9 cellular contexts compared by ENCODE assay signal in the genomic region with DNA sequence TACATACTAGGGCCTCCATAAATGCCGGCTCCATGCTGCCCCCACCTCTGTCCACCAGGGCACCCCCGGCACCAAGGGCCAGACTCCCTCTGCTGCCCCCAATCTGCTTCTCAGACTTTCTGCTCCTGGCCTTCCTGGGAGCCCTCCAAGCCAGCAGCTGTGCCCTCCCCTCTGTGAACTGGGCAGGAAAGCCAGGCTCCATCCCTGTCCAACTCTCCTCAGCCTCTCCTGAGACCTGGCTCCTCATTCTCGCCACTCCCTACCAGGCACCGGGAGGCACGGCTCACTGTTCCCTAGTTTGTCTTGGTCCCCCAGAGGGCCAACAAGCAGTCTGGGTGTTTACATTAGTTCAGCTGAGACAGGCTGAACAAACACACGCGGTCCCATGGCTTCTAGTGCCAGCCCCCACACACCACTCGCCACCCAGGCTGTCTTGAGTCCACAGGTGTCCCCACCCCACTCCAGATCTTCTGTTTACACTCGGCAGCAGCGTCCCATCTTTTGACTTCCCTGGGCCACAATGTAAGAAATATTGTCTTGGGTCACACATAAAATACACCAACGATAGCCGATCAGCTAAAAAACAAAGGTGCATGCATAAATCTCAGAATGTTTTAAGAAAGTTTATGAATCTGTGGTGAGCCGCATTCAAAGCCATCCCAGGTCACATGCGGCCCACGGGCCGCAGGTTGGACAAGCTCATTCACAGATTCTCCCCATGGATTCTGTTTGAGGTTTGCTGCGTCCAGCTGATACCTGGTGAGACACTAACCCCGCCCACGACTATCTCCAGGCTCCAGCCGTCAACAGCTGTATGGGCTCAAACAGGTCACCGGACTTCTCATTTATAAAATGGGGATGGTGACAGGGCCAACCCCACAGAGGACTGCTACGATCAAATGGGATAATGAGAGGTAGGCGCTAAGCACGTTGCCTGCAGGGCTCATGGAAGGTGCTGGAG. TPM values are rescaled to one million over a fixed set of nuclear protein-coding genes. Genes with fewer than 3 reads are reported as not detected.
A peak's percentile ranks its signal among the peaks of the same experiment; 100 is the strongest.
DNase-seq lines count a peak whose midpoint lies in the region; ATAC-seq and TF ChIP-seq lines count a peak whose summit lies in the region.
"Had no signal": no experiment of that assay in that cellular context is flagged by ENCODE, and none has a peak within 500 bp of the region (broad histone marks: within the 10 kb centered on the region; RNA-seq: fewer than 3 reads in every experiment).

No MANE protein-coding gene starts in this region.

- DNase-seq in AG09319 (ENCODE audit: extremely low read depth, low read depth) (no peak), OCI-M1 (lab: John Stamatoyannopoulos, UW) (peak; percentile 72), esophagus muscularis mucosa (ENCODE audit: extremely low spot score) (no peak), neuronal stem cell (ENCODE audit: low spot score) (no peak), glomerular visceral epithelial cell (ENCODE audit: extremely low spot score) (no peak), LoVo (ENCODE audit: low spot score) (no peak), NOMO-1 treated with DMSO at 0.1 percent for 48 hours (lab: John Stamatoyannopoulos, UW; ENCODE audit: unreplicated experiment) (no peak)
- DNase-seq: activated effector memory CD4-positive, alpha-beta T cell treated with anti-CD3 and anti-CD28 coated beads, Interleukin-2, amount 50 U/mL, for 16 hours had no signal

- no peak for ATAC-seq in HG03378 (IDR thresholded peaks at IDR 0.05; ENCODE audit: unreplicated experiment)

- H3K27ac ChIP-seq in esophagus muscularis mucosa (replicated peaks in 1 of 4) (peak overlapping the region; percentile 83 to 88 (median 84)), neuronal stem cell (replicated peaks; ENCODE audit: low read length) (no peak overlapping the region)

- H2BK5ac ChIP-seq in neuronal stem cell (ENCODE audit: low read length) = no peak overlapping the region

- no peak overlapping the region for H3K23ac ChIP-seq in neuronal stem cell (ENCODE audit: low read depth, low read length, poor library complexity)

- no peaks in the 10 kb centered on the region for H3K9me3 ChIP-seq in esophagus muscularis mucosa
- no peaks in the 10 kb centered on the region for H3K9me3 ChIP-seq in neuronal stem cell (replicated peaks in 1 of 2; ENCODE audit: control insufficient read depth in 2 of 2, insufficient read depth in 1 of 2, low read depth in 1 of 2, low read length in 2 of 2)

- no peaks in the 10 kb centered on the region for H3K36me3 ChIP-seq in esophagus muscularis mucosa
- no peaks in the 10 kb centered on the region for H3K36me3 ChIP-seq in neuronal stem cell (replicated peaks in 1 of 2; ENCODE audit: control insufficient read depth in 2 of 2, insufficient read depth in 2 of 2, low read length in 2 of 2)

- 52% methylated on average over 24 of the region's 24 CpGs for WGBS in esophagus muscularis mucosa
- no CpG with 5 or more reads among the region's 24 CpGs for WGBS in neuronal stem cell (ENCODE audit: extremely low coverage in 2 of 2, insufficient read length in 2 of 2, insufficient replicate concordance in 1 of 2), 2 donors

- TF ChIP-seq CTCF in AG09319 (IDR thresholded peaks at IDR 0.05; ENCODE audit: low read depth, low read length) = peak; percentile 2; the same call in 1 of the 2 replicates
- TF ChIP-seq CTCF in esophagus muscularis mucosa (IDR thresholded peaks at IDR 0.05) = peak in 1 of 3 experiments; percentile 17

- no peak overlapping the region for H4K91ac ChIP-seq in neuronal stem cell (ENCODE audit: low read depth, low read length, poor library complexity)

- H3K4me2 ChIP-seq in neuronal stem cell (ENCODE audit: insufficient read depth, low read length, poor library complexity, severe bottlenecking) = no peak overlapping the region

- no peak overlapping the region for H4K8ac ChIP-seq in neuronal stem cell (ENCODE audit: low read depth, low read length)

- H2BK12ac ChIP-seq in neuronal stem cell (ENCODE audit: low read length) = no peak overlapping the region

- H3K4me1 ChIP-seq in esophagus muscularis mucosa (peaks cover 70 to 100% (median 96%) of the 10 kb centered on the region in 4 donors), neuronal stem cell (ENCODE audit: control insufficient read depth in 2 of 2, insufficient read depth in 1 of 2, low read depth in 1 of 2, low read length in 2 of 2) (peaks cover 44 to 54% of the 10 kb centered on the region in 2 donors)

- H3K4me3 ChIP-seq in esophagus muscularis mucosa = peak overlapping the region in 1 of 4 donors; percentile 2
- no peak overlapping the region for H3K4me3 ChIP-seq in neuronal stem cell (ENCODE audit: low read length in 2 of 2)

- no peak overlapping the region for H2BK120ac ChIP-seq in neuronal stem cell (ENCODE audit: low read depth, low read length)

- H3K79me1 ChIP-seq in neuronal stem cell (ENCODE audit: low read depth, low read length) = peaks cover 2% of the 10 kb centered on the region

- H3K18ac ChIP-seq in neuronal stem cell (ENCODE audit: low read length) = peak overlapping the region; percentile 57

- no peak overlapping the region for H2BK15ac ChIP-seq in neuronal stem cell (ENCODE audit: low read length)

- intact Hi-C loops in esophagus muscularis mucosa (cut with DNase I) = no loop called here

- no peak overlapping the region for H2AFZ ChIP-seq in neuronal stem cell (ENCODE audit: low read length)

- H3K27me3 ChIP-seq in esophagus muscularis mucosa (no peaks in the 10 kb centered on the region), neuronal stem cell (ENCODE audit: control insufficient read depth in 3 of 3, insufficient read depth in 3 of 3, low read depth in 1 of 3, low read length in 3 of 3) (no peaks in the 10 kb centered on the region)

- H3K9ac ChIP-seq in neuronal stem cell (ENCODE audit: low read depth, low read length, poor library complexity) = no peak overlapping the region

- no peak overlapping the region for H3K4ac ChIP-seq in neuronal stem cell (ENCODE audit: low read length)

- no peak overlapping the region for H3K14ac ChIP-seq in neuronal stem cell (ENCODE audit: low read length)

- TF ChIP-seq EP300 in esophagus muscularis mucosa (IDR thresholded peaks at IDR 0.05) = no peak

- no peak for TF ChIP-seq POLR2A in esophagus muscularis mucosa (IDR thresholded peaks at IDR 0.05; ENCODE audit: low read depth)

- peak overlapping the region; percentile 38 for H2AK5ac ChIP-seq in neuronal stem cell (ENCODE audit: low read depth, low read length)

RNA-seq across cellular contexts. Expression of a gene that starts 29.5 kb away (rescaled TPM):
- 100 to 1,000 TPM in 1 of 4 donors, 10 to 100 TPM in 3; 53.6 to 101 (median 80.7) TPM for total RNA-seq in esophagus muscularis mucosa
- 10.7 TPM for polyA plus RNA-seq in neuronal stem cell (2013, experiment 1 of 2)
- 10.7 TPM for polyA plus RNA-seq in neuronal stem cell (2013, experiment 2 of 2)
